ENCODE assay signal across 8 cellular contexts in the genomic region with DNA sequence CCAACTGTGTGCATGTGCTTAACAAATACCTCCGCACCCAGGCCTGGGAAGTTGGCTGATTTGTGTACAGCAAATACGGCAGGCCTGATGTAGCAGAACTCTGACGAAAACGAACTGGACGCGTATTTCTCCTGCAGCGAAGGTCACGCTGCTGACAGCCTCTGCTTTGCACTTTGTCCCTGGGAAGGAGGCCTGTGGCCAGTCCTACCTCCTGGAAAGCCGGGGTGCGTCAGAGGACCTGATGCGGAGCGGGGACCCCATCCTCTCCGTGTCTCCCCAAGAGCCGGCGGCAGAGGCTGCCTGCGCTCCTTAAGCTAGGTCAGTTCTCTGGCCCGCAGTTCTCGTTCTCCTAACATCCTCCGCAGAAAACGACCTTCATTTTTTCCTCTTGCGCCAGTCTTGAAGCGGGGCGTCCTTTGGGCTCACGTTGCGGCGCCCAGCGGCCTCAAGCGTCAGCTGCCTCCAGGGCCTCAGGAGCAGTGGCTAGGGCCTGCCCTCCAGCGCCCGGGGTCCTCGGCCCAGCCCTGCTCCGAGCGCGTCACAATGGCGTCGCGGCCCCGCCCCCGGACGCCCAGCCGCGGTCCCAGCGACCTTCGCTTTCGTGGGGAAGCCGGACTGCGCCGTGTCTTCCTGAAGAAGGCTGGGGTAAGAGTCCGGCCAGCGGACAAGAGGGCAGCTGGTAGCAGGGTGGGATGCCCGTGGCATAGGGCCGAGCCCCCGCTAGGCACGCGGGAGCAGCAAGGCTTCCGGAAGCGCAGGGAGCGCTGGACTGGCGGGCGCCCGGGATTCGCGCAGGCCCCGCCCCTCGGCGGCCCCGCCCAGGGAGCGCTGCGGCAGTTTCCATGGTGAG. TPM values are rescaled to one million over a fixed set of nuclear protein-coding genes. Genes with fewer than 3 reads are reported as not detected.
DNase-seq lines count a peak whose midpoint lies in the region; ATAC-seq and TF ChIP-seq lines count a peak whose summit lies in the region.

A gene (plus strand): TSS at position 821 of the 850 bp plus-strand sequence. CDS start 38,703 bp downstream, outside the sequence.

- CTCF ChIA-PET in activated CD8-positive, alpha-beta T cell treated with anti-CD3 and anti-CD28 coated beads for 36 hours (lab: Charles Lee) = interaction anchor here (1.4 kb wide), 1 partner anchor 17 kb away, joined by 5 read pairs; no protein-coding TSS in a partner anchor

- H3K4me3 Mint-ChIP-seq in activated CD8-positive, alpha-beta T cell treated with anti-CD3 and anti-CD28 coated beads for 36 hours = peak within 1 kb of the TSS; percentile 90

- peak within 1 kb of the TSS; percentile 97 for H3K27ac Mint-ChIP-seq in activated CD8-positive, alpha-beta T cell treated with anti-CD3 and anti-CD28 coated beads for 36 hours

- no peaks in the 10 kb centered on the region for H4K20me1 ChIP-seq in BLaER1 treated with 17β-estradiol and CSF1 and Interleukin-3, amounts not matched to agents 10 nM and 100 nM

- peaks cover 8% of the 10 kb centered on the region for H3K36me3 Mint-ChIP-seq in activated CD8-positive, alpha-beta T cell treated with anti-CD3 and anti-CD28 coated beads for 36 hours (ENCODE audit: low read depth)

- H3K4me3 ChIP-seq in BLaER1 treated with 17β-estradiol and CSF1 and Interleukin-3, amounts not matched to agents 10 nM and 100 nM = peak within 1 kb of the TSS; percentile 60 to 80 (median 72)
- H3K4me3 ChIP-seq in duodenal mucosa (ENCODE audit: low read depth in 1 of 2, low read length in 2 of 2) = peak within 1 kb of the TSS; percentile 92 to 95
- H3K4me3 ChIP-seq in lower lobe of right lung = peak within 1 kb of the TSS; percentile 85

- H3K4me1 Mint-ChIP-seq in activated CD8-positive, alpha-beta T cell treated with anti-CD3 and anti-CD28 coated beads for 36 hours (ENCODE audit: low read depth) = peaks cover 11% of the 10 kb centered on the region

- peak within 1 kb of the TSS; percentile 87 to 97 (median 95) for H3K9ac ChIP-seq in BLaER1 treated with 17β-estradiol and CSF1 and Interleukin-3, amounts not matched to agents 10 nM and 100 nM
- peak within 1 kb of the TSS; percentile 98 to 100 for H3K9ac ChIP-seq in duodenal mucosa (ENCODE audit: low read depth in 1 of 2, low read length in 2 of 2)

- TF ChIP-seq CTCF in activated CD8-positive, alpha-beta T cell treated with anti-CD3 and anti-CD28 coated beads for 36 hours (IDR thresholded peaks at IDR 0.05) = no peak
- peak; percentile 37 for TF ChIP-seq CTCF in lower lobe of right lung (IDR thresholded peaks at IDR 0.05)

- no peaks in the 10 kb centered on the region for H3K9me3 ChIP-seq in BLaER1 treated with 17β-estradiol and CSF1 and Interleukin-3, amounts not matched to agents 10 nM and 100 nM (replicated peaks in 1 of 11)
- no peaks in the 10 kb centered on the region for H3K9me3 ChIP-seq in duodenal mucosa (ENCODE audit: control insufficient read depth in 1 of 2, low read length in 2 of 2)
- no peaks in the 10 kb centered on the region for H3K9me3 ChIP-seq in lower lobe of right lung

- H3K4me2 ChIP-seq in BLaER1 treated with 17β-estradiol and CSF1 and Interleukin-3, amounts not matched to agents 10 nM and 100 nM = peak within 1 kb of the TSS; percentile 79 to 99 (median 95)

- peak within 1 kb of the TSS; percentile 90 to 98 (median 96) for H3K27ac ChIP-seq in BLaER1 treated with 17β-estradiol and CSF1 and Interleukin-3, amounts not matched to agents 10 nM and 100 nM
- H3K27ac ChIP-seq in duodenal mucosa (ENCODE audit: low read depth, low read length) (peak within 1 kb of the TSS; percentile 99), lower lobe of right lung (peak within 1 kb of the TSS; percentile 99)

- intact Hi-C loops in activated CD8-positive, alpha-beta T cell treated with anti-CD3 and anti-CD28 coated beads for 36 hours (cut with micrococcal nuclease) = no loop called here
- intact Hi-C loops in lower lobe of right lung (cut with DNase I) = no loop called here

- no peaks in the 10 kb centered on the region for H3K36me3 ChIP-seq in BLaER1 treated with 17β-estradiol and CSF1 and Interleukin-3, amounts not matched to agents 10 nM and 100 nM
- H3K36me3 ChIP-seq in duodenal mucosa (ENCODE audit: control insufficient read depth in 1 of 2, insufficient read depth in 2 of 2, low read length in 2 of 2) (no peaks in the 10 kb centered on the region), lower lobe of right lung (no peaks in the 10 kb centered on the region)

- ATAC-seq in GM19043 (IDR thresholded peaks at IDR 0.05; ENCODE audit: low read depth, unreplicated experiment) (peak; percentile 93), HG03342 (IDR thresholded peaks at IDR 0.05; ENCODE audit: unreplicated experiment) (peak; percentile 94), lower lobe of right lung (peak; percentile 98 to 99)
- peak; percentile 95 for ATAC-seq in activated CD8-positive, alpha-beta T cell treated with anti-CD3 and anti-CD28 coated beads for 36 hours

- no peaks in the 10 kb centered on the region for H3K9me3 Mint-ChIP-seq in activated CD8-positive, alpha-beta T cell treated with anti-CD3 and anti-CD28 coated beads for 36 hours

- H3K4me1 ChIP-seq in BLaER1 treated with 17β-estradiol and CSF1 and Interleukin-3, amounts not matched to agents 10 nM and 100 nM = peaks cover 22 to 55% (median 38%) of the 10 kb centered on the region in 10 experiments; a peak in 19 of 20 replicates
- H3K4me1 ChIP-seq in duodenal mucosa (ENCODE audit: control insufficient read depth in 1 of 2, insufficient read depth in 2 of 2, low read length in 2 of 2) (peaks cover 0 to 4% of the 10 kb centered on the region in 2 donors), lower lobe of right lung (peaks cover 19% of the 10 kb centered on the region)

- POLR2A ChIA-PET in activated CD8-positive, alpha-beta T cell treated with anti-CD3 and anti-CD28 coated beads for 36 hours (lab: Charles Lee) = interaction anchor here (0.9 to 2.4 kb wide), 14 partner anchors 9 to 42 kb away, joined by 3 to 10 read pairs (median 4); no protein-coding TSS in a partner anchor

- H3K27me3 Mint-ChIP-seq in activated CD8-positive, alpha-beta T cell treated with anti-CD3 and anti-CD28 coated beads for 36 hours = no peaks in the 10 kb centered on the region

- H3K27me3 ChIP-seq in BLaER1 treated with 17β-estradiol and CSF1 and Interleukin-3, amounts not matched to agents 10 nM and 100 nM = no peaks in the 10 kb centered on the region
- H3K27me3 ChIP-seq in duodenal mucosa (ENCODE audit: control insufficient read depth in 1 of 2, insufficient read depth in 2 of 2, low read length in 2 of 2) (no peaks in the 10 kb centered on the region), lower lobe of right lung (ENCODE audit: low read depth) (no peaks in the 10 kb centered on the region)

- peak; percentile 87 for DNase-seq in NCI-H748 (lab: John Stamatoyannopoulos, UW; ENCODE audit: unreplicated experiment)
- peak; percentile 90 for DNase-seq in activated CD8-positive, alpha-beta T cell treated with anti-CD3 and anti-CD28 coated beads for 36 hours
- DNase-seq in lower lobe of right lung = peak; percentile 94
- DNase-seq in stimulated activated CD4-positive, alpha-beta T cell treated with anti-CD3 and anti-CD28 coated beads, TNF-alpha, amount 100 ng/mL, for 1 hour (ENCODE audit: low read depth in 3 of 3, low spot score in 1 of 3) = peak; percentile 64 to 73 (median 72)

RNA-seq across cellular contexts. Expression of the gene that starts here (rescaled TPM):
- 1 to 10 TPM; 1.4 to 1.9 TPM for total RNA-seq in activated CD8-positive, alpha-beta T cell treated with anti-CD3 and anti-CD28 coated beads for 36 hours
- 5.0 TPM for total RNA-seq in lower lobe of right lung

Comparison
In these comparisons a context has a peak if more than half of its experiments do, and no peak if none do; other contexts are left out.
1. Peak in every context shown above with its lines: DNase-seq, ATAC-seq, H3K4me3 ChIP-seq and H3K27ac ChIP-seq.